8 cellular contexts compared by ENCODE assay signal in the genomic region with DNA sequence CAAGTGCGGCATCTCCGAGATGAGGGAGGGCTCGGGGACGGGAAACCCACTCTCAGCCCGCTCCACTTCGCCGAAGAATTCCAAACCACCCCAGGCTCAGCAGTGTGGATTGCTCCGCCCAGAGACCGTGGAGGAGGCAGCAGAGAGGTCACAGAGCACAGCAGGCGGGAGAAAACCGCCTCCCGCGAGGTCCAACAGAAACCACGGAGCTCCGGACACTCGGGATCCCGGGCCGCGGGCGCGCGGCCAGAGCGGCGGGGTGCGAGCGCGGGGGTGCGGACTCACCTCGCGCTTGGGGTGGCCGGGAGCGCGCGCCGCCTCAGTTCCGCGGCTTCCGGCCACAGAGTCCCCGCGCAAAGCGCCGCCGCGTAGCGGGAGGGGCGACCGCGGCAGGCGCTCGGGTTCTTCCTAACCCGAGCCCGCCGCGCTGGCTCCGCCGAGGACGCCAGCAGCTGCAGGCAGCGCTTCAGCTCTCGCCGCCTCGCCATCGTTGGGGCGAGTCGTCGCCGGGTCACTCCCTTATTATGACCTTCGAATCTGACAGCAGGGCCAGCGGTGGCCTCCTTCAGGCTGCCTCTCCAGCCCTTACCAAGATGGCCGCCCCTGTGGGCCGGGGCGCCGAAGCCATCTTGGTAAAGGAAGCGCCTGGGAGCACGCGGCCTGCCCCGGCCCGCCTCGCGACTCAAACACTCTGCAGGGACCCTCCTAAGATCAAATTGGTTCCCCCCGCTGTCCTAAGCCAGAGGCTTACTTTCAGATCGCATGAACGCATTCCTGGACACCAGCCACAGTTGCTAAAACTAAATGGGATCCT. TPM values are rescaled to one million over a fixed set of nuclear protein-coding genes. Genes with fewer than 3 reads are reported as not detected.
DNase-seq lines count a peak whose midpoint lies in the region; ATAC-seq and TF ChIP-seq lines count a peak whose summit lies in the region.

Gene NAPEPLD, minus strand, starts transcription at position 106 of the 814 bp plus-strand sequence. CDS start 20,323 bp downstream, outside the sequence.

- H2BK15ac ChIP-seq in IMR-90 (ENCODE audit: low read depth, low read length): peak within 1 kb of the TSS; percentile 86; the same call in 1 of the 3 replicates

- BruUV-seq in IMR-90 (replicated peaks; lab: Mats Ljungman, UMichigan): no TSS peak
- no TSS peak for BruUV-seq in PC-3 (replicated peaks; lab: Mats Ljungman, UMichigan)

- H2AFZ ChIP-seq in IMR-90 (replicated peaks; ENCODE audit: low read length, poor library complexity): peak within 1 kb of the TSS; percentile 98
- H2AFZ ChIP-seq in PC-3 (ENCODE audit: low read length): peak within 1 kb of the TSS; percentile 83

- DNase-seq in DMS153 treated with DMSO at 0.1 percent for 48 hours (lab: John Stamatoyannopoulos, UW; ENCODE audit: unreplicated experiment) (peak; percentile 86), IMR-90 (peak; percentile 83), PC-3 (peak; percentile 83), myocyte (ENCODE audit: low read depth) (peak; percentile 96)
- DNase-seq in activated T-cell treated with anti-CD3 and anti-CD28 coated beads, Interleukin-2, amount 50 U/mL, for 4 hours: peak; percentile 67
- peak; percentile 39 for DNase-seq in stimulated activated CD8-positive, alpha-beta memory T cell treated with anti-CD3 and anti-CD28 coated beads, Interleukin-7, amount 100 ng/mL, for 24 hours (ENCODE audit: low read depth)

- peaks cover 46% of the 10 kb centered on the region for H3K79me2 ChIP-seq in PC-3 (ENCODE audit: low read length)

- H3K36me3 Mint-ChIP-seq in activated T-cell treated with anti-CD3 and anti-CD28 coated beads, Interleukin-2, amount 50 U/mL, for 4 hours (ENCODE audit: insufficient read depth): peaks cover 3% of the 10 kb centered on the region

- CTCF ChIA-PET in IMR-90 (lab: Yijun Ruan, JAX): no interaction called here
- CTCF ChIA-PET in PC-3 (lab: Charles Lee): interaction anchor here (0.6 kb wide), 1 partner anchor 87 kb away, joined by 5 read pairs; no protein-coding TSS in a partner anchor

- H3K9me3 ChIP-seq in IMR-90 (ENCODE audit: control insufficient read depth, insufficient read depth, low read length): no peaks in the 10 kb centered on the region
- no peaks in the 10 kb centered on the region for H3K9me3 ChIP-seq in PC-3 (ENCODE audit: low read length)

- H3K9me3 Mint-ChIP-seq in activated T-cell treated with anti-CD3 and anti-CD28 coated beads, Interleukin-2, amount 50 U/mL, for 4 hours: no peaks in the 10 kb centered on the region

- peak within 1 kb of the TSS; percentile 98 to 100 for H4K8ac ChIP-seq in IMR-90 (ENCODE audit: low read depth in 2 of 2, low read length in 2 of 2)

- intact Hi-C loops in IMR-90 (cut with micrococcal nuclease) (loop anchor here (1.0 kb wide), 1 partner anchor 74 kb away; the partner anchor contains the start of gene ARMC10), PC-3 (cut with micrococcal nuclease) (loop anchor here (5.0 to 10.0 kb wide), 4 partner anchors 57 to 196 kb away; partner anchors contain the start of genes DNAJC2 and PSMC2)

- H4K91ac ChIP-seq in IMR-90 (ENCODE audit: insufficient read depth, low read depth, low read length): peak within 1 kb of the TSS; percentile 97

- TF ChIP-seq POLR2A in IMR-90 (IDR thresholded peaks at IDR 0.05; ENCODE audit: low read depth, low read length): peak; percentile 65

- H2BK5ac ChIP-seq in IMR-90 (ENCODE audit: low read depth, low read length, poor library complexity, severe bottlenecking): peak within 1 kb of the TSS; percentile 96

- no peaks in the 10 kb centered on the region for H3K9me2 ChIP-seq in PC-3 (replicated peaks; ENCODE audit: low read length)

- dilution Hi-C loops in IMR-90 (cut with HindIII; ENCODE audit: low sequenced_read_pairs, unreplicated experiment): no loop called here

- H3K14ac ChIP-seq in IMR-90 (replicated peaks; ENCODE audit: low read depth, low read length): peak within 1 kb of the TSS; percentile 95

- H3K4me1 Mint-ChIP-seq in activated T-cell treated with anti-CD3 and anti-CD28 coated beads, Interleukin-2, amount 50 U/mL, for 4 hours (ENCODE audit: low read depth): peaks cover 38% of the 10 kb centered on the region

- H2AK5ac ChIP-seq in IMR-90 (ENCODE audit: low read depth, low read length): peak within 1 kb of the TSS; percentile 55; the same call in 1 of the 2 replicates

- no peaks in the 10 kb centered on the region; the same call in 1 of the 2 replicates for H3K4me1 ChIP-seq in IMR-90 (ENCODE audit: control insufficient read depth, insufficient read depth, low read length)
- peaks cover 24% of the 10 kb centered on the region for H3K4me1 ChIP-seq in PC-3 (ENCODE audit: insufficient read depth, low read length)

- ATAC-seq in GM21529 (IDR thresholded peaks at IDR 0.05; ENCODE audit: unreplicated experiment) (peak; percentile 85), IMR-90 (ENCODE audit: low read depth) (peak; percentile 96), PC-3 (peak; percentile 88), esophagus mucosa (peak; percentile 81)
- peak; percentile 89 to 90 for ATAC-seq in activated T-cell treated with anti-CD3 and anti-CD28 coated beads, Interleukin-2, amount 50 U/mL, for 4 hours

- H3K4me3 Mint-ChIP-seq in activated T-cell treated with anti-CD3 and anti-CD28 coated beads, Interleukin-2, amount 50 U/mL, for 4 hours: peak within 1 kb of the TSS; percentile 98

- H3K27ac ChIP-seq in IMR-90 (ENCODE audit: insufficient read depth, low read length): peak within 1 kb of the TSS; percentile 99
- peak within 1 kb of the TSS; percentile 85 for H3K27ac ChIP-seq in PC-3 (ENCODE audit: low read length)

- POLR2A ChIA-PET in IMR-90 (lab: Charles Lee; ENCODE audit: unreplicated experiment) (interaction anchor here (0.9 kb wide), 1 partner anchor 9 kb away, joined by 3 read pairs; no protein-coding TSS in a partner anchor), PC-3 (lab: Charles Lee; ENCODE audit: unreplicated experiment) (interaction anchor here (0.6 kb wide), 1 partner anchor 74 kb away, joined by 3 read pairs; no protein-coding TSS in a partner anchor)

- H3K36me3 ChIP-seq in IMR-90 (ENCODE audit: control insufficient read depth, insufficient read depth, low read length) (no peaks in the 10 kb centered on the region), PC-3 (ENCODE audit: low read depth, low read length) (no peaks in the 10 kb centered on the region)

- H3K27me3 Mint-ChIP-seq in activated T-cell treated with anti-CD3 and anti-CD28 coated beads, Interleukin-2, amount 50 U/mL, for 4 hours (ENCODE audit: low read depth): no peaks in the 10 kb centered on the region

- H3K18ac ChIP-seq in IMR-90 (ENCODE audit: low read depth, low read length): peak within 1 kb of the TSS; percentile 89

- peak within 1 kb of the TSS; percentile 91 for H2AK9ac ChIP-seq in IMR-90 (replicated peaks; ENCODE audit: low read depth, low read length, poor library complexity)

- H3K9me1 ChIP-seq in IMR-90 (ENCODE audit: insufficient read depth, low read length): no peaks in the 10 kb centered on the region

- 1% methylated on average over 37 of the region's 82 CpGs; no CpG with 5 or more reads in 1 of the 2 experiments for WGBS in IMR-90 (ENCODE audit: extremely low coverage in 2 of 2, insufficient read length in 1 of 2), 2 experiments

- TF ChIP-seq CTCF in IMR-90 (conservative IDR thresholded peaks at IDR 0.05; ENCODE audit: low read depth, low read length): no peak
- TF ChIP-seq CTCF in PC-3 (conservative IDR thresholded peaks at IDR 0.05; ENCODE audit: low read depth, low read length): no peak

- peak within 1 kb of the TSS; percentile 95 for H3K23ac ChIP-seq in IMR-90 (ENCODE audit: low read depth, low read length)

- H3K56ac ChIP-seq in IMR-90 (ENCODE audit: extremely low read depth, insufficient read depth, low read length): peak within 1 kb of the TSS; percentile 85

- H3K4me2 ChIP-seq in IMR-90 (ENCODE audit: low read depth, low read length): peak within 1 kb of the TSS; percentile 85
- peak within 1 kb of the TSS; percentile 86 for H3K4me2 ChIP-seq in PC-3 (ENCODE audit: low read length)

- in situ Hi-C loops in IMR-90 (cut with MboI; ENCODE audit: low sequenced_read_pairs): no loop called here

- peaks cover 3 to 12% of the 10 kb centered on the region in 2 experiments; a peak in 1 of 4 replicates for H3K79me1 ChIP-seq in IMR-90 (ENCODE audit: low read depth in 1 of 2, low read length in 2 of 2)

- H3K4me3 ChIP-seq in IMR-90 (ENCODE audit: insufficient read depth, low read depth, low read length): peak within 1 kb of the TSS; percentile 97
- H3K4me3 ChIP-seq in PC-3 (ENCODE audit: low read length): peak within 1 kb of the TSS; percentile 86

- H3F3A ChIP-seq in PC-3 (ENCODE audit: low read length, unreplicated experiment): no peaks in the 10 kb centered on the region

- peak within 1 kb of the TSS; percentile 96 for H4K5ac ChIP-seq in IMR-90 (ENCODE audit: low read depth, low read length)

- H3K4ac ChIP-seq in IMR-90 (ENCODE audit: low read depth, low read length): peak within 1 kb of the TSS; percentile 94

- TF ChIP-seq RAD21 in IMR-90 (IDR thresholded peaks at IDR 0.05; ENCODE audit: low read length): no peak

- peak within 1 kb of the TSS; percentile 17; the same call in 1 of the 2 replicates for H2BK20ac ChIP-seq in IMR-90 (ENCODE audit: low read depth, low read length)

- H2BK120ac ChIP-seq in IMR-90 (ENCODE audit: low read depth, low read length): peak within 1 kb of the TSS; percentile 94

- H4K20me1 ChIP-seq in IMR-90 (ENCODE audit: insufficient read depth, low read length) (no peaks in the 10 kb centered on the region), PC-3 (ENCODE audit: low read length) (no peaks in the 10 kb centered on the region)

- H3K27me3 ChIP-seq in IMR-90 (ENCODE audit: control insufficient read depth, insufficient read depth, low read length) (no peaks in the 10 kb centered on the region), PC-3 (ENCODE audit: low read length) (no peaks in the 10 kb centered on the region)

- peak within 1 kb of the TSS; percentile 94 for H3K9ac ChIP-seq in IMR-90 (ENCODE audit: low read depth, low read length)
- peak within 1 kb of the TSS; percentile 90 for H3K9ac ChIP-seq in PC-3 (ENCODE audit: low read length)

TF ChIP-seq in IMR-90, 13 proteins besides CTCF, POLR2A, EP300 and RAD21 (continues in another document):
- TF ChIP-seq FOS (IDR thresholded peaks at IDR 0.05; ENCODE audit: low read depth, low read length) (no peak), MAZ (IDR thresholded peaks at IDR 0.05; ENCODE audit: borderline replicate concordance, low read depth, low read length) (no peak), MXI1 (IDR thresholded peaks at IDR 0.05; ENCODE audit: borderline replicate concordance, low read depth, low read length) (no peak), SMC3 (IDR thresholded peaks at IDR 0.05; ENCODE audit: low read depth, low read length) (no peak), CHD1 (IDR thresholded peaks at IDR 0.05; ENCODE audit: low read depth, low read length) (no peak)

RNA-seq across cellular contexts. Expression of gene NAPEPLD, which starts in this region (rescaled TPM):
- total RNA-seq in IMR-90 (2012; rRNA removed): 3.4 and 3.6 TPM in 2 replicates
- polyA plus RNA-seq in IMR-90 (2012; rRNA removed): 1.4 and 2.2 TPM in 2 replicates
- 0.32 and 0.60 TPM in 2 replicates for polyA plus RNA-seq in IMR-90 (2012; cell fraction: cytosol; rRNA removed)
- 0.73 and 3.7 TPM in 2 replicates for polyA plus RNA-seq in IMR-90 (2012; cell fraction: nucleus; rRNA removed; ENCODE audit: low replicate concordance)
- 2.5 and 3.9 TPM in 2 replicates for total RNA-seq in PC-3 (2014; rRNA removed)
- 1 to 10 TPM; 4.7 to 8.0 (median 5.5) TPM for total RNA-seq in activated T-cell treated with anti-CD3 and anti-CD28 coated beads, Interleukin-2, amount 50 U/mL, for 4 hours
- 3.3 TPM for total RNA-seq in esophagus mucosa
- total RNA-seq in myocyte: 8.6 and 10.0 TPM in 2 replicates
- polyA plus RNA-seq in myocyte (2012): 6.6 TPM

Comparison
In these comparisons a context has a peak if more than half of its experiments do, and no peak if none do; other contexts are left out.
1. Peak in every context shown above with its lines: DNase-seq, ATAC-seq, H3K4me3 ChIP-seq and H3K27ac ChIP-seq.
2. DNase-seq: peak in every context shown above with its lines; median percentile 96 in myocyte; 86 in DMS153 treated with DMSO at 0.1 percent for 48 hours; 83 in IMR-90; 83 in PC-3; 67 in activated T-cell treated with anti-CD3 and anti-CD28 coated beads, Interleukin-2, amount 50 U/mL, for 4 hours; 39 in stimulated activated CD8-positive, alpha-beta memory T cell treated with anti-CD3 and anti-CD28 coated beads, Interleukin-7, amount 100 ng/mL, for 24 hours.